In genomic region chr5:130321931-130322330, GRCh38 we compare ENCODE assay signal across 40 cellular contexts.
"Had no signal": no experiment of that assay in that cellular context is flagged by ENCODE, and none has a peak within 500 bp of the region (broad histone marks: within the 10 kb centered on the region; RNA-seq: fewer than 3 reads in every experiment).

No MANE protein-coding gene starts in this region.

- ATAC-seq: activated naive CD4-positive, alpha-beta T cell treated with anti-CD3 and anti-CD28 coated beads, Interleukin-2, amount 50 U/mL, for 72 hours; activated naive CD8-positive, alpha-beta T cell treated with anti-CD3 and anti-CD28 coated beads, Interleukin-2, amount 50 U/mL, for 24 hours; activated T-cell treated with anti-CD3 and anti-CD28 coated beads, Interleukin-2, amount 50 U/mL, for 4 hours; activated T-cell treated with anti-CD3 and anti-CD28 coated beads, Interleukin-2, amount 50 U/mL, for 72 hours; activated T-helper 17 cell treated with anti-CD3 and anti-CD28 coated beads, Interleukin-2, amount 50 U/mL, for 72 hours; body of pancreas had no signal

- H3K4me1 ChIP-seq: adrenal gland, ascending aorta, body of pancreas, breast epithelium had no signal

- H3K4me1 Mint-ChIP-seq: activated naive CD4-positive, alpha-beta T cell treated with anti-CD3 and anti-CD28 coated beads, Interleukin-2, amount 10 ng/mL, durations not matched to agents 7 days and 5 days; activated naive CD4-positive, alpha-beta T cell treated with anti-CD3 and anti-CD28 coated beads, Interleukin-2, amount 50 U/mL, for 24 hours; activated naive CD8-positive, alpha-beta T cell treated with anti-CD3 and anti-CD28 coated beads for 36 hours; activated naive CD8-positive, alpha-beta T cell treated with anti-CD3 and anti-CD28 coated beads, Interleukin-2, amount 10 ng/mL, durations not matched to agents 7 days and 5 days; activated T-helper 17 cell treated with anti-CD3 and anti-CD28 coated beads, Interleukin-2, amount 50 U/mL, for 72 hours; brain; central memory CD8-positive, alpha-beta T cell had no signal

- H3K9me3 ChIP-seq: adrenal gland, body of pancreas, breast epithelium had no signal

- H3K27ac Mint-ChIP-seq: activated naive CD4-positive, alpha-beta T cell treated with anti-CD3 and anti-CD28 coated beads for 36 hours; activated naive CD4-positive, alpha-beta T cell treated with anti-CD3 and anti-CD28 coated beads, Interleukin-2, amount 10 ng/mL, durations not matched to agents 7 days and 5 days; activated naive CD4-positive, alpha-beta T cell treated with anti-CD3 and anti-CD28 coated beads, Interleukin-2, amount 50 U/mL, for 24 hours; activated naive CD4-positive, alpha-beta T cell treated with anti-CD3 and anti-CD28 coated beads, Interleukin-2, amount 50 U/mL, for 72 hours; activated naive CD8-positive, alpha-beta T cell; activated naive CD8-positive, alpha-beta T cell treated with anti-CD3 and anti-CD28 coated beads for 36 hours; activated naive CD8-positive, alpha-beta T cell treated with anti-CD3 and anti-CD28 coated beads, Interleukin-2, amount 10 ng/mL, durations not matched to agents 7 days and 5 days; activated naive CD8-positive, alpha-beta T cell treated with anti-CD3 and anti-CD28 coated beads, Interleukin-2, amount 50 U/mL, for 24 hours; activated T-cell treated with anti-CD3 and anti-CD28 coated beads, Interleukin-2, amount 50 U/mL, for 24 hours; activated T-cell treated with anti-CD3 and anti-CD28 coated beads, Interleukin-2, amount 50 U/mL, for 72 hours; activated T-helper 1 cell treated with anti-CD3 and anti-CD28 coated beads, Interleukin-12 subunit alpha, Interleukin-12 subunit beta, Interleukin-2, Interleukin-4 antibody, amounts not matched to agents 30 ng/mL and 10 ng/mL and 1 ng/mL, durations not matched to agents 14 hours and 24 hours and 36 hours; activated T-helper 17 cell treated with anti-CD3 and anti-CD28 coated beads, Interleukin-2, amount 50 U/mL, for 72 hours; activated T-helper 2 cell treated with anti-CD3 and anti-CD28 coated beads, Interferon-gamma antibody, Interleukin-2, Interleukin-4, amounts not matched to agents 10 μg/mL and 5 μg/mL and 100 μg/mL, durations not matched to agents 14 hours and 24 hours and 36 hours; brain had no signal

- H3K4me3 Mint-ChIP-seq: activated naive CD4-positive, alpha-beta T cell treated with anti-CD3 and anti-CD28 coated beads for 36 hours; activated naive CD4-positive, alpha-beta T cell treated with anti-CD3 and anti-CD28 coated beads, Interleukin-2, amount 10 ng/mL, durations not matched to agents 7 days and 5 days; activated naive CD4-positive, alpha-beta T cell treated with anti-CD3 and anti-CD28 coated beads, Interleukin-2, amount 50 U/mL, for 24 hours; activated naive CD8-positive, alpha-beta T cell; activated naive CD8-positive, alpha-beta T cell treated with anti-CD3 and anti-CD28 coated beads for 36 hours; activated naive CD8-positive, alpha-beta T cell treated with anti-CD3 and anti-CD28 coated beads, Interleukin-2, amount 10 ng/mL, durations not matched to agents 7 days and 5 days; activated naive CD8-positive, alpha-beta T cell treated with anti-CD3 and anti-CD28 coated beads, Interleukin-2, amount 50 U/mL, for 24 hours; activated T-cell treated with anti-CD3 and anti-CD28 coated beads, Interleukin-2, amount 50 U/mL, for 24 hours; activated T-cell treated with anti-CD3 and anti-CD28 coated beads, Interleukin-2, amount 50 U/mL, for 4 hours; activated T-cell treated with anti-CD3 and anti-CD28 coated beads, Interleukin-2, amount 50 U/mL, for 72 hours; activated T-helper 1 cell treated with anti-CD3 and anti-CD28 coated beads, Interleukin-12 subunit alpha, Interleukin-12 subunit beta, Interleukin-2, Interleukin-4 antibody, amounts not matched to agents 30 ng/mL and 10 ng/mL and 1 ng/mL, durations not matched to agents 14 hours and 24 hours and 36 hours; activated T-helper 17 cell treated with anti-CD3 and anti-CD28 coated beads, Interleukin-2, amount 50 U/mL, for 72 hours; brain; central memory CD8-positive, alpha-beta T cell had no signal

- H3K4me3 ChIP-seq: adrenal gland, ascending aorta, body of pancreas, breast epithelium, cardiac muscle cell had no signal

- H3K9me3 Mint-ChIP-seq: activated naive CD4-positive, alpha-beta T cell treated with anti-CD3 and anti-CD28 coated beads, Interleukin-2, amount 10 ng/mL, durations not matched to agents 7 days and 5 days; activated naive CD4-positive, alpha-beta T cell treated with anti-CD3 and anti-CD28 coated beads, Interleukin-2, amount 50 U/mL, for 24 hours; activated naive CD8-positive, alpha-beta T cell treated with anti-CD3 and anti-CD28 coated beads, Interleukin-2, amount 10 ng/mL, durations not matched to agents 7 days and 5 days; activated T-cell treated with anti-CD3 and anti-CD28 coated beads, Interleukin-2, amount 50 U/mL, for 72 hours; activated T-helper 1 cell treated with anti-CD3 and anti-CD28 coated beads, Interleukin-12 subunit alpha, Interleukin-12 subunit beta, Interleukin-2, Interleukin-4 antibody, amounts not matched to agents 30 ng/mL and 10 ng/mL and 1 ng/mL, durations not matched to agents 14 hours and 24 hours and 36 hours; activated T-helper 17 cell treated with anti-CD3 and anti-CD28 coated beads, Interleukin-2, amount 50 U/mL, for 72 hours had no signal

- H3K27ac ChIP-seq: adrenal gland, ascending aorta, body of pancreas, brain microvascular endothelial cell, breast epithelium, cardiac muscle cell had no signal

- H3K36me3 ChIP-seq: adrenal gland, ascending aorta, brain microvascular endothelial cell, breast epithelium, cardiac muscle cell had no signal

- H3K27me3 Mint-ChIP-seq: activated naive CD4-positive, alpha-beta T cell treated with anti-CD3 and anti-CD28 coated beads, Interleukin-2, amount 10 ng/mL, durations not matched to agents 7 days and 5 days; activated naive CD8-positive, alpha-beta T cell; activated naive CD8-positive, alpha-beta T cell treated with anti-CD3 and anti-CD28 coated beads, Interleukin-2, amount 10 ng/mL, durations not matched to agents 7 days and 5 days; activated naive CD8-positive, alpha-beta T cell treated with anti-CD3 and anti-CD28 coated beads, Interleukin-2, amount 50 U/mL, for 24 hours; activated T-cell treated with anti-CD3 and anti-CD28 coated beads, Interleukin-2, amount 50 U/mL, for 24 hours; activated T-helper 17 cell treated with anti-CD3 and anti-CD28 coated beads, Interleukin-2, amount 50 U/mL, for 72 hours; brain; central memory CD8-positive, alpha-beta T cell had no signal

- DNase-seq: activated effector memory CD4-positive, alpha-beta T cell treated with anti-CD3 and anti-CD28 coated beads, Interleukin-2, amount 50 U/mL, for 16 hours; activated effector memory CD4-positive, alpha-beta T cell treated with Interleukin-2 at 50 U/mL for 16 hours; activated gamma-delta T cell; activated gamma-delta T cell treated with Interleukin-2 at 50 U/mL for 16 hours; activated naive CD4-positive, alpha-beta T cell; activated naive CD4-positive, alpha-beta T cell treated with anti-CD3 and anti-CD28 coated beads for 36 hours; activated naive CD4-positive, alpha-beta T cell treated with anti-CD3 and anti-CD28 coated beads, Interleukin-2, amount 10 ng/mL, durations not matched to agents 7 days and 5 days; activated naive CD4-positive, alpha-beta T cell treated with anti-CD3 and anti-CD28 coated beads, Interleukin-2, amount 50 U/mL, for 16 hours; activated naive CD4-positive, alpha-beta T cell treated with Interleukin-2 at 50 U/mL for 16 hours; activated naive CD8-positive, alpha-beta T cell treated with anti-CD3 and anti-CD28 coated beads for 36 hours; activated naive CD8-positive, alpha-beta T cell treated with anti-CD3 and anti-CD28 coated beads, Interleukin-2, amount 10 ng/mL, durations not matched to agents 7 days and 5 days; activated naive CD8-positive, alpha-beta T cell treated with anti-CD3 and anti-CD28 coated beads, Interleukin-2, amount 50 U/mL, for 24 hours; activated T-cell treated with anti-CD3 and anti-CD28 coated beads, Interleukin-2, amount 50 U/mL, for 1 hour; activated T-cell treated with anti-CD3 and anti-CD28 coated beads, Interleukin-2, amount 50 U/mL, for 24 hours; activated T-cell treated with anti-CD3 and anti-CD28 coated beads, Interleukin-2, amount 50 U/mL, for 4 hours; activated T-cell treated with anti-CD3 and anti-CD28 coated beads, Interleukin-2, amount 50 U/mL, for 48 hours; activated T-cell treated with anti-CD3 and anti-CD28 coated beads, Interleukin-2, amount 50 U/mL, for 72 hours; adrenal gland; amniotic stem cell; amygdala; anterior cingulate cortex; aorta; body of pancreas; brain microvascular endothelial cell; caudate nucleus; central memory CD4-positive, alpha-beta T cell; cerebellar nuclear complex had no signal

- FAIRE-seq: astrocyte, bronchial epithelial cell had no signal

- H3K27me3 ChIP-seq: adrenal gland, ascending aorta, body of pancreas, brain microvascular endothelial cell, breast epithelium, cardiac muscle cell had no signal

- H3K36me3 Mint-ChIP-seq: activated naive CD4-positive, alpha-beta T cell treated with anti-CD3 and anti-CD28 coated beads, Interleukin-2, amount 10 ng/mL, durations not matched to agents 7 days and 5 days; activated naive CD4-positive, alpha-beta T cell treated with anti-CD3 and anti-CD28 coated beads, Interleukin-2, amount 50 U/mL, for 24 hours; activated naive CD8-positive, alpha-beta T cell; activated naive CD8-positive, alpha-beta T cell treated with anti-CD3 and anti-CD28 coated beads for 36 hours; activated naive CD8-positive, alpha-beta T cell treated with anti-CD3 and anti-CD28 coated beads, Interleukin-2, amount 10 ng/mL, durations not matched to agents 7 days and 5 days; brain had no signal
